8 cellular contexts compared by ENCODE assay signal in genomic region chr6:138590796-138591709, GRCh38.
A peak's percentile ranks its signal among the peaks of the same experiment; 100 is the strongest.
DNase-seq lines count a peak whose midpoint lies in the region; ATAC-seq, FAIRE-seq and TF ChIP-seq lines count a peak whose summit lies in the region.

No MANE protein-coding gene starts in this region.

- H3K36me3 ChIP-seq in hepatocyte (replicated peaks; ENCODE audit: insufficient read depth, low read depth) (no peaks in the 10 kb centered on the region), smooth muscle cell (ENCODE audit: low read depth) (no peaks in the 10 kb centered on the region)

- H3K4me1 ChIP-seq in hepatocyte (ENCODE audit: insufficient read depth) (peaks cover 15% of the 10 kb centered on the region), smooth muscle cell (ENCODE audit: low read depth) (peaks cover 13% of the 10 kb centered on the region)

- H4K20me1 ChIP-seq in hepatocyte (ENCODE audit: insufficient read depth, poor library complexity, severe bottlenecking) (no peaks in the 10 kb centered on the region), smooth muscle cell (ENCODE audit: low read depth) (peaks cover 19% of the 10 kb centered on the region)

- H3K4me2 ChIP-seq in hepatocyte (no peak overlapping the region), smooth muscle cell (no peak overlapping the region)

- H3K79me2 ChIP-seq in hepatocyte (peaks cover 3% of the 10 kb centered on the region), smooth muscle cell (ENCODE audit: low read depth) (peaks cover 31% of the 10 kb centered on the region)

- no peaks in the 10 kb centered on the region for H3K9me2 ChIP-seq in hepatocyte (replicated peaks; ENCODE audit: insufficient read depth)

- no peak for ATAC-seq in GM18858 (IDR thresholded peaks at IDR 0.05; ENCODE audit: unreplicated experiment)

- H3K27me3 ChIP-seq in hepatocyte (no peaks in the 10 kb centered on the region), smooth muscle cell (ENCODE audit: low read depth) (no peaks in the 10 kb centered on the region)

- peaks cover 9% of the 10 kb centered on the region for H3F3A ChIP-seq in smooth muscle cell (ENCODE audit: low read depth)

- FAIRE-seq in A204.1 (lab: Jason Lieb, UNC) = peak; percentile 65

- DNase-seq in GM04503 (ENCODE audit: low read depth) (peak; percentile 16), RKO (ENCODE audit: low spot score) (peak; percentile 81), astrocyte of the hippocampus (ENCODE audit: low read depth, low spot score) (peak; percentile 85), hepatocyte (ENCODE audit: low spot score) (peak; percentile 83), smooth muscle cell (lab: John Stamatoyannopoulos, UW; ENCODE audit: unreplicated experiment) (no peak)

- TF ChIP-seq CTCF in LNCAP (IDR thresholded peaks at IDR 0.05) (peak; percentile 88), hepatocyte (IDR thresholded peaks at IDR 0.05; ENCODE audit: poor library complexity) (peak; percentile 95), smooth muscle cell (IDR thresholded peaks at IDR 0.05; ENCODE audit: borderline replicate concordance, insufficient read depth, poor library complexity, severe bottlenecking) (peak; percentile 72)

- H3K9me3 ChIP-seq in hepatocyte (ENCODE audit: low read depth) = no peaks in the 10 kb centered on the region
- no peaks in the 10 kb centered on the region for H3K9me3 ChIP-seq in smooth muscle cell (replicated peaks; ENCODE audit: low read depth)

- WGBS in hepatocyte (ENCODE audit: low lambda C conversion rate, missing lambda C conversion rate) = 23% methylated on average over 3 of the region's 3 CpGs
- 35% methylated on average over 3 of the region's 3 CpGs for WGBS in smooth muscle cell (ENCODE audit: low lambda C conversion rate)

- H2AFZ ChIP-seq in hepatocyte = no peak overlapping the region
- no peak overlapping the region for H2AFZ ChIP-seq in smooth muscle cell (ENCODE audit: low read depth)

- H3K4me3 ChIP-seq in hepatocyte (no peak overlapping the region), smooth muscle cell (no peak overlapping the region)

- H3K9ac ChIP-seq in smooth muscle cell (ENCODE audit: low read depth) = no peak overlapping the region

- H3K27ac ChIP-seq in hepatocyte (no peak overlapping the region), smooth muscle cell (ENCODE audit: low read depth) (no peak overlapping the region)
